14 cellular contexts compared by ENCODE assay signal in the genomic region with DNA sequence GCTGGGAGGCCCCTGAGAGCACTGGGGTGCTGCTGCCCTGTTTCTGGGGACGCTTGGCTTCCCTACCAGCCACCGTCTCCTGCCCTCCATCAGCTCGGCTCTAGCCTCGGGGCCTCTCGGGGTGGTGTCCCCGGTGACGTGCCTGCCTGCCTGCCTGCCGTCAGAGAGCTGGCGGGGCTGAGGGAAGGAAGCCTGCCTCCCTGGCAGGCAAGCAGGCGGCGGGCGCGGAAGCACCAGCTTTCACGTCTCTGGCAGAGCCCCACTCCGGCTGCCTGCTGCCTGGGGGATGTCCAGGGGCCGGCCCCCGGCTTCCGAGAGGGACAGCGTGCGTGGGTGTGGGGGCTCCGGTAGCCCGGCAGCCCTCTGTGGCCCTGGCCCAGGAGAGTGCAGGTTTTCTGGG. TPM values are rescaled to one million over a fixed set of nuclear protein-coding genes. Genes with fewer than 3 reads are reported as not detected.
DNase-seq lines count a peak whose midpoint lies in the region; ATAC-seq and TF ChIP-seq lines count a peak whose summit lies in the region.
"Had no signal": no experiment of that assay in that cellular context is flagged by ENCODE, and none has a peak within 500 bp of the region (broad histone marks: within the 10 kb centered on the region; RNA-seq: fewer than 3 reads in every experiment).

No MANE protein-coding gene starts in this region.

- no peaks in the 10 kb centered on the region for H3K36me3 Mint-ChIP-seq in HFFc6 (ENCODE audit: low read depth)

- H3K4me1 ChIP-seq in right atrium auricular region, result peaks cover 0 to 21% of the 10 kb centered on the region in 2 donors
- H3K4me1 ChIP-seq in spleen, result peaks cover 0 to 30% (median 18%) of the 10 kb centered on the region in 6 donors

- peaks cover 6% of the 10 kb centered on the region; the same call in 1 of the 2 replicates for H3K4me1 Mint-ChIP-seq in HFFc6 (ENCODE audit: low read depth)
- H3K4me1 Mint-ChIP-seq: stimulated activated naive B cell treated with anti-CD40 and anti-IgM and Interleukin-4, amounts not matched to agents 10 μg/mL and 1 μg/mL and 100 μg/mL, for 72 hours had no signal

- no peak for TF ChIP-seq CTCF in HFFc6 (IDR thresholded peaks at IDR 0.05)
- TF ChIP-seq CTCF in right atrium auricular region (IDR thresholded peaks at IDR 0.05), result no peak
- no peak for TF ChIP-seq CTCF in spleen (IDR thresholded peaks at IDR 0.05 in 8 of 11, conservative IDR thresholded peaks at IDR 0.05 in 3 of 11)

- no peak overlapping the region for H3K27ac ChIP-seq in caudate nucleus (ENCODE audit: low read depth, low read length)
- H3K27ac ChIP-seq in right atrium auricular region, result peak overlapping the region; percentile 54 to 75
- H3K27ac ChIP-seq in spleen, result peak overlapping the region in 7 of 8 donors; percentile 8 to 78 (median 63)
- H3K27ac ChIP-seq: C4-2B had no signal

- H3K9me3 ChIP-seq in right atrium auricular region (no peaks in the 10 kb centered on the region), spleen (no peaks in the 10 kb centered on the region)

- ATAC-seq in GM21825 (IDR thresholded peaks at IDR 0.05; ENCODE audit: unreplicated experiment), result no peak
- ATAC-seq: activated CD8-positive, alpha-beta T cell treated with anti-CD3 and anti-CD28 coated beads for 36 hours; stimulated activated naive B cell treated with anti-CD40 and anti-IgM and Interleukin-4, amounts not matched to agents 10 μg/mL and 1 μg/mL and 100 μg/mL, for 72 hours had no signal

- H3K9me3 Mint-ChIP-seq in HFFc6, result no peaks in the 10 kb centered on the region
- H3K9me3 Mint-ChIP-seq: activated CD8-positive, alpha-beta T cell treated with anti-CD3 and anti-CD28 coated beads for 36 hours; activated T-helper 2 cell treated with anti-CD3 and anti-CD28 coated beads, Interferon-gamma antibody, Interleukin-2, Interleukin-4, amounts not matched to agents 10 μg/mL and 5 μg/mL and 100 μg/mL, durations not matched to agents 14 hours and 24 hours and 36 hours; stimulated activated naive B cell treated with anti-CD40 and anti-IgM and Interleukin-4, amounts not matched to agents 10 μg/mL and 1 μg/mL and 100 μg/mL, for 72 hours had no signal

- H3K27me3 ChIP-seq in right atrium auricular region (no peaks in the 10 kb centered on the region), spleen (replicated peaks in 1 of 7) (no peaks in the 10 kb centered on the region)

- H3K36me3 ChIP-seq in right atrium auricular region (peaks cover 3% of the 10 kb centered on the region), spleen (peaks cover 0 to 70% (median 5%) of the 10 kb centered on the region in 6 donors)

- DNase-seq in HFFc6, result peak; percentile 65
- DNase-seq in caudate nucleus (lab: John Stamatoyannopoulos, UW), result peak in 35 of 61 donors; percentile 9 to 81 (median 33)
- DNase-seq in right atrium auricular region (ENCODE audit: low spot score), result no peak
- no peak for DNase-seq in spleen
- no peak for DNase-seq in NCI-H1436 treated with DMSO at 0.1 percent for 48 hours (lab: John Stamatoyannopoulos, UW)
- no peak for DNase-seq in NCI-H2029 (lab: John Stamatoyannopoulos, UW)
- no peak for DNase-seq in GF-D8 (lab: John Stamatoyannopoulos, UW)
- DNase-seq: activated CD8-positive, alpha-beta T cell treated with anti-CD3 and anti-CD28 coated beads for 36 hours; midbrain; stimulated activated CD4-positive, alpha-beta T cell treated with anti-CD3 and anti-CD28 coated beads, Interleukin-2, amount 100 ng/mL, for 48 hours; stimulated activated naive B cell treated with anti-CD40 and anti-IgM and Interleukin-4, amounts not matched to agents 10 μg/mL and 1 μg/mL and 100 μg/mL, for 72 hours had no signal

- no peak overlapping the region for H3K4me3 Mint-ChIP-seq in HFFc6
- H3K4me3 Mint-ChIP-seq: activated CD8-positive, alpha-beta T cell treated with anti-CD3 and anti-CD28 coated beads for 36 hours had no signal

- TF ChIP-seq POLR2A in spleen (IDR thresholded peaks at IDR 0.05), result no peak

- intact Hi-C loops in spleen (cut with DNase I; ENCODE audit: low total_unique reads), result no loop called here

- no peaks in the 10 kb centered on the region; the same call in 1 of the 2 replicates for H3K27me3 Mint-ChIP-seq in HFFc6 (ENCODE audit: insufficient read depth)
- H3K27me3 Mint-ChIP-seq: activated CD8-positive, alpha-beta T cell treated with anti-CD3 and anti-CD28 coated beads for 36 hours; stimulated activated naive B cell treated with anti-CD40 and anti-IgM and Interleukin-4, amounts not matched to agents 10 μg/mL and 1 μg/mL and 100 μg/mL, for 72 hours had no signal

- H3K4me3 ChIP-seq in right atrium auricular region, result no peak overlapping the region
- H3K4me3 ChIP-seq in spleen, result no peak overlapping the region

- H3K27ac Mint-ChIP-seq in HFFc6, result peak overlapping the region; percentile 72; the same call in 1 of the 2 replicates
- H3K27ac Mint-ChIP-seq: activated CD8-positive, alpha-beta T cell treated with anti-CD3 and anti-CD28 coated beads for 36 hours; activated T-helper 2 cell treated with anti-CD3 and anti-CD28 coated beads, Interferon-gamma antibody, Interleukin-2, Interleukin-4, amounts not matched to agents 10 μg/mL and 5 μg/mL and 100 μg/mL, durations not matched to agents 14 hours and 24 hours and 36 hours; stimulated activated naive B cell treated with anti-CD40 and anti-IgM and Interleukin-4, amounts not matched to agents 10 μg/mL and 1 μg/mL and 100 μg/mL, for 72 hours had no signal

- WGBS in spleen, 5 donors, result 34 to 51% (median 44%) methylated on average over 14 to 22 of the region's 22 CpGs

RNA-seq across cellular contexts. Expression of a gene that starts 9.3 kb away (rescaled TPM):
- total RNA-seq in HFFc6 (2021; fragmentation: NEBNext Ultra II Directional; extraction: Animal tissue kit (Norgen Biotek cat#: 25700)), result 10 to 100 TPM; 60.6 to 83.9 (median 73.3) TPM
- total RNA-seq in right atrium auricular region (10 to 100 TPM; 36.5 to 47.6 TPM), spleen (10 to 100 TPM; 25.4 to 36.0 (median 29.8) TPM)
- 10 to 100 TPM; 69.4 to 91.8 (median 79.0) TPM for polyA plus RNA-seq in spleen

RNA-seq across cellular contexts. Expression of a gene that starts 9.8 kb away (rescaled TPM):
- 10 to 100 TPM in 3 of 6 experiments, 1 to 10 TPM in 3; 6.8 to 10.5 (median 10.0) TPM for total RNA-seq in HFFc6 (2021; fragmentation: NEBNext Ultra II Directional; extraction: Animal tissue kit (Norgen Biotek cat#: 25700))
- 1 to 10 TPM; 4.7 to 4.9 TPM for total RNA-seq in right atrium auricular region
- total RNA-seq in spleen, result 10 to 100 TPM in 6 of 7 donors, 1 to 10 TPM in 1; 7.5 to 13.7 (median 11.5) TPM
- 10 to 100 TPM; 13.6 to 23.4 (median 20.0) TPM for polyA plus RNA-seq in spleen

RNA-seq across cellular contexts. Expression of a gene that starts 18.1 kb away (rescaled TPM):
- 1 to 10 TPM; 4.3 to 8.5 (median 5.6) TPM for total RNA-seq in HFFc6 (2021; fragmentation: NEBNext Ultra II Directional; extraction: Animal tissue kit (Norgen Biotek cat#: 25700))
- 1 to 10 TPM in 1 of 2 donors, under 1 TPM in 1; 0.93 to 2.6 TPM for total RNA-seq in right atrium auricular region
- total RNA-seq in spleen, result 1 to 10 TPM in 2 of 7 donors, under 1 TPM in 3, not detected in 2; 0.60 to 1.4 (median 0.66) TPM
- polyA plus RNA-seq in spleen, result 1 to 10 TPM; 1.0 to 3.4 (median 2.0) TPM

RNA-seq across cellular contexts. Expression of a gene that starts 24.2 kb away (rescaled TPM):
- 100 to 1,000 TPM in 1 of 6 experiments, 10 to 100 TPM in 5; 73.4 to 100 (median 84.8) TPM for total RNA-seq in HFFc6 (2021; fragmentation: NEBNext Ultra II Directional; extraction: Animal tissue kit (Norgen Biotek cat#: 25700))
- total RNA-seq in right atrium auricular region (100 to 1,000 TPM; 169 to 213 TPM), spleen (10 to 100 TPM; 44.2 to 82.5 (median 54.9) TPM)
- 10 to 100 TPM; 74.8 to 88.0 (median 87.6) TPM for polyA plus RNA-seq in spleen

RNA-seq across cellular contexts. Expression of a gene that starts 35.9 kb away (rescaled TPM):
- total RNA-seq in HFFc6 (2021; fragmentation: NEBNext Ultra II Directional; extraction: Animal tissue kit (Norgen Biotek cat#: 25700)), result 10 to 100 TPM; 26.6 to 36.8 (median 34.7) TPM
- total RNA-seq in right atrium auricular region (10 to 100 TPM; 14.1 to 18.8 TPM), spleen (10 to 100 TPM; 20.2 to 44.5 (median 26.0) TPM)
- 10 to 100 TPM; 33.7 to 58.8 (median 55.5) TPM for polyA plus RNA-seq in spleen

Comparison
In these comparisons a context has a peak if more than half of its experiments do, and no peak if none do; other contexts are left out.
1. DNase-seq: peak in HFFc6 (single experiment) and caudate nucleus (35 of 61); none in right atrium auricular region (single experiment), spleen (single experiment), NCI-H1436 treated with DMSO at 0.1 percent for 48 hours (single experiment), NCI-H2029 (single experiment) and GF-D8 (single experiment).